In genomic region chr12:8946733-8947132, GRCh38 we compare ENCODE assay signal across 14 cellular contexts. TPM values are rescaled to one million over a fixed set of nuclear protein-coding genes. Genes with fewer than 3 reads are reported as not detected.
DNase-seq lines count a peak whose midpoint lies in the region; ATAC-seq, FAIRE-seq and TF ChIP-seq lines count a peak whose summit lies in the region.
"Had no signal": no experiment of that assay in that cellular context is flagged by ENCODE, and none has a peak within 500 bp of the region (broad histone marks: within the 10 kb centered on the region; RNA-seq: fewer than 3 reads in every experiment).

No MANE protein-coding gene starts in this region.

- RAD21 ChIA-PET in GM12878 (lab: Charles Lee; ENCODE audit: unreplicated experiment) = interaction anchor here (3.1 kb wide), 1 partner anchor 92 kb away, joined by 9 read pairs; no protein-coding TSS in a partner anchor

- TF ChIP-seq CTCF in MCF 10A (IDR thresholded peaks at IDR 0.05; ENCODE audit: unreplicated experiment) (no peak), breast epithelium (IDR thresholded peaks at IDR 0.05) (no peak), OCI-LY3 (IDR thresholded peaks at IDR 0.05; ENCODE audit: low read depth, low read length) (no peak), GM12878 (IDR thresholded peaks at IDR 0.05 in 2 of 3, conservative IDR thresholded peaks at IDR 0.05 in 1 of 3; ENCODE audit: control insufficient read depth in 2 of 3, extremely low read depth in 1 of 3, insufficient read depth in 1 of 3, low read depth in 3 of 3, low read length in 3 of 3) (no peak)

- TF ChIP-seq POLR2A in breast epithelium (IDR thresholded peaks at IDR 0.05) (no peak), GM12878 (IDR thresholded peaks at IDR 0.05; ENCODE audit: low read depth, low read length) (no peak)

- intact Hi-C loops in MCF 10A (cut with micrococcal nuclease) = loop anchor here (5.0 kb wide), 1 partner anchor 249 kb away; the partner anchor contains the start of gene RIMKLB
- intact Hi-C loops in breast epithelium (cut with DNase I; ENCODE audit: low total_unique reads) = no loop called here
- intact Hi-C loops in GM12878 (cut with micrococcal nuclease; ENCODE audit: unreplicated experiment) = loop anchor here (2.0 kb wide), 1 partner anchor 30 kb away; no protein-coding TSS in a partner anchor

- peak; percentile 83 for FAIRE-seq in GM12878 (lab: Jason Lieb, UNC)

- H3K4me3 ChIP-seq in breast epithelium (no peak overlapping the region), OCI-LY3 (ENCODE audit: low read length) (peak overlapping the region; percentile 85), GM12878 (peak overlapping the region; percentile 86)
- H3K4me3 ChIP-seq: esophagus squamous epithelium, suprapubic skin had no signal

- peaks cover 0 to 4% of the 10 kb centered on the region in 2 donors for H3K4me1 ChIP-seq in breast epithelium
- peaks cover 29% of the 10 kb centered on the region for H3K4me1 ChIP-seq in OCI-LY3 (ENCODE audit: low read length)
- peaks cover 10% of the 10 kb centered on the region; the same call in 1 of the 2 replicates for H3K4me1 ChIP-seq in GM12878 (ENCODE audit: control insufficient read depth, insufficient read depth, low read length)

- no peak for TF ChIP-seq EP300 in GM12878 (IDR thresholded peaks at IDR 0.05; ENCODE audit: borderline replicate concordance in 1 of 2, control insufficient read depth in 1 of 2, low read depth in 2 of 2, low read length in 2 of 2)

- H3K9ac ChIP-seq in OCI-LY3 (ENCODE audit: low read length) (peak overlapping the region; percentile 93; the same call in 1 of the 2 replicates), GM12878 (ENCODE audit: control insufficient read depth, insufficient read depth, low read length) (peak overlapping the region; percentile 17; the same call in 1 of the 2 replicates)

- BruUV-seq in MCF 10A (replicated peaks; lab: Mats Ljungman, UMichigan) = no TSS peak
- BruUV-seq in GM12878 (replicated peaks; lab: Mats Ljungman, UMichigan) = no TSS peak

- CTCF ChIA-PET in MCF 10A (lab: Yijun Ruan, JAX) (interaction anchor here (0.7 to 3.8 kb wide), 6 partner anchors 8 to 166 kb away, joined by 3 to 15 read pairs (median 4); no protein-coding TSS in a partner anchor), GM12878 (lab: Yijun Ruan, JAX) (interaction anchor here (1.0 to 2.1 kb wide), 3 partner anchors 103 to 403 kb away, joined by 3 to 6 read pairs (median 3); no protein-coding TSS in a partner anchor)

- peaks cover 20% of the 10 kb centered on the region for H3K4me1 Mint-ChIP-seq in MCF 10A (ENCODE audit: insufficient read depth, unreplicated experiment)
- H3K4me1 Mint-ChIP-seq in stimulated activated naive CD8-positive, alpha-beta T cell treated with anti-CD3 and anti-CD28 coated beads, Interleukin-15, amount 100 ng/mL, for 72 hours = peaks cover 24% of the 10 kb centered on the region

- SMC1A ChIA-PET in GM12878 (lab: Charles Lee; ENCODE audit: uncharacterized antibody, unreplicated experiment) = interaction anchor here (1.6 to 1.9 kb wide), 2 partner anchors 33 to 85 kb away, joined by 4 to 8 read pairs; partner anchors contain the start of gene PHC1

- H4K20me1 ChIP-seq in OCI-LY3 (ENCODE audit: insufficient read depth, low read length) (peaks cover 37% of the 10 kb centered on the region), GM12878 (ENCODE audit: control insufficient read depth, insufficient read depth) (no peaks in the 10 kb centered on the region)

- peaks cover 46% of the 10 kb centered on the region for H3K36me3 Mint-ChIP-seq in MCF 10A (ENCODE audit: insufficient read depth, unreplicated experiment)

- H3K79me2 ChIP-seq in OCI-LY3 (ENCODE audit: low read length) = peaks cover 52% of the 10 kb centered on the region
- H3K79me2 ChIP-seq in GM12878 (ENCODE audit: control insufficient read depth, insufficient read depth, low read length) = peaks cover 39% of the 10 kb centered on the region

- H3K27me3 ChIP-seq in breast epithelium (no peaks in the 10 kb centered on the region), OCI-LY3 (ENCODE audit: low read depth, low read length) (no peaks in the 10 kb centered on the region), GM12878 (replicated peaks in 1 of 2; ENCODE audit: control insufficient read depth in 2 of 2, insufficient read depth in 2 of 2, low read length in 1 of 2) (no peaks in the 10 kb centered on the region)
- H3K27me3 ChIP-seq: esophagus squamous epithelium, suprapubic skin had no signal

- H2AFZ ChIP-seq in OCI-LY3 (ENCODE audit: low read depth, low read length) (no peak overlapping the region), GM12878 (ENCODE audit: control insufficient read depth, low read depth, low read length) (no peak overlapping the region)

- H3K4me3 Mint-ChIP-seq in MCF 10A (ENCODE audit: unreplicated experiment) = no peak overlapping the region
- H3K4me3 Mint-ChIP-seq in stimulated activated naive CD8-positive, alpha-beta T cell treated with anti-CD3 and anti-CD28 coated beads, Interleukin-15, amount 100 ng/mL, for 72 hours = peak overlapping the region; percentile 84 to 99

- no peaks in the 10 kb centered on the region for H3K9me3 Mint-ChIP-seq in MCF 10A (ENCODE audit: unreplicated experiment)
- H3K9me3 Mint-ChIP-seq in stimulated activated naive CD8-positive, alpha-beta T cell treated with anti-CD3 and anti-CD28 coated beads, Interleukin-15, amount 100 ng/mL, for 72 hours = no peaks in the 10 kb centered on the region

- H3K9me3 ChIP-seq in breast epithelium (no peaks in the 10 kb centered on the region), OCI-LY3 (ENCODE audit: insufficient read depth, low read length) (no peaks in the 10 kb centered on the region), GM12878 (replicated peaks; ENCODE audit: control insufficient read depth, insufficient read depth, low read length) (no peaks in the 10 kb centered on the region)
- H3K9me3 ChIP-seq: esophagus squamous epithelium, suprapubic skin had no signal

- no peak for TF ChIP-seq RAD21 in GM12878 (IDR thresholded peaks at IDR 0.05; ENCODE audit: insufficient read depth, low read depth, low read length)

- no peaks in the 10 kb centered on the region for H3K27me3 Mint-ChIP-seq in MCF 10A (ENCODE audit: insufficient read depth, unreplicated experiment)
- no peaks in the 10 kb centered on the region for H3K27me3 Mint-ChIP-seq in stimulated activated naive CD8-positive, alpha-beta T cell treated with anti-CD3 and anti-CD28 coated beads, Interleukin-15, amount 100 ng/mL, for 72 hours

- ATAC-seq in GM12878 (no peak), GM19035 (IDR thresholded peaks at IDR 0.05; ENCODE audit: unreplicated experiment) (no peak), GM18868 (IDR thresholded peaks at IDR 0.05; ENCODE audit: unreplicated experiment) (no peak)
- ATAC-seq in stimulated activated naive CD8-positive, alpha-beta T cell treated with anti-CD3 and anti-CD28 coated beads, Interleukin-15, amount 100 ng/mL, for 72 hours = no peak

- WGBS in GM12878 (ENCODE audit: insufficient coverage, insufficient replicate concordance, low lambda C conversion rate, missing lambda C conversion rate) = 0% methylated on average over 1 of the region's 1 CpG

- in situ Hi-C loops in GM12878 (cut with MboI) = no loop called here

- H3K36me3 ChIP-seq in breast epithelium (peaks cover 11% of the 10 kb centered on the region), OCI-LY3 (replicated peaks; ENCODE audit: low read depth, low read length) (peaks cover 40% of the 10 kb centered on the region), GM12878 (ENCODE audit: control insufficient read depth in 2 of 2, insufficient read depth in 2 of 2, low read length in 1 of 2) (peaks cover 6 to 27% of the 10 kb centered on the region in 2 experiments)

- peak overlapping the region; percentile 100 for H3K27ac Mint-ChIP-seq in MCF 10A (ENCODE audit: low read depth, unreplicated experiment)
- H3K27ac Mint-ChIP-seq in stimulated activated naive CD8-positive, alpha-beta T cell treated with anti-CD3 and anti-CD28 coated beads, Interleukin-15, amount 100 ng/mL, for 72 hours = peak overlapping the region; percentile 71 to 77

- POLR2A ChIA-PET in MCF 10A (lab: Yijun Ruan, JAX) = interaction anchor here (0.7 to 6.2 kb wide), 3 partner anchors 32 to 268 kb away, joined by 3 to 76 read pairs (median 4); partner anchors contain the start of gene PHC1
- POLR2A ChIA-PET in GM12878 (lab: Charles Lee) = no interaction called here

- DNase-seq in MCF 10A (ENCODE audit: unreplicated experiment) (no peak), breast epithelium (ENCODE audit: low spot score in 2 of 2) (no peak), GM12878 (ENCODE audit: low read depth, low spot score) (no peak), DMS79 (lab: John Stamatoyannopoulos, UW) (no peak)
- DNase-seq in stimulated activated naive CD8-positive, alpha-beta T cell treated with anti-CD3 and anti-CD28 coated beads, Interleukin-15, amount 100 ng/mL, for 72 hours = no peak
- DNase-seq: aorta, esophagus squamous epithelium, NCI-H187 treated with DMSO at 0.1 percent for 48 hours, posterior cingulate gyrus, SHP77 had no signal

- H3K27ac ChIP-seq in breast epithelium (no peak overlapping the region), OCI-LY3 (ENCODE audit: low read length) (peak overlapping the region; percentile 94), GM12878 (ENCODE audit: control insufficient read depth, insufficient read depth) (peak overlapping the region; percentile 55)
- H3K27ac ChIP-seq: esophagus squamous epithelium, suprapubic skin had no signal

- H3K4me2 ChIP-seq in OCI-LY3 (ENCODE audit: low read length) (peak overlapping the region; percentile 85), GM12878 (ENCODE audit: control insufficient read depth, insufficient read depth) (peak overlapping the region; percentile 61; the same call in 1 of the 2 replicates)

RNA-seq across cellular contexts. Expression of gene M6PR, which starts 2.7 kb away (rescaled TPM):
- 130 and 159 TPM in 2 replicates for total RNA-seq in MCF 10A (2022)
- total RNA-seq in breast epithelium = 100 to 1,000 TPM; 118 to 149 (median 138) TPM
- total RNA-seq in GM12878 (2013; cell fraction: nucleolus; rRNA removed) = 166 and 176 TPM in 2 replicates
- total RNA-seq in GM12878 (2014; rRNA removed) = 203 and 209 TPM in 2 replicates
- total RNA-seq in GM12878 (2014; rRNA removed; fragmentation: Illumina TruSeq; extraction: Trizol) = 126 and 139 TPM in 2 replicates
- total RNA-seq in GM12878 (2021) = 134 and 135 TPM in 2 replicates
- polyA plus RNA-seq in GM12878 (2011; ENCODE audit: low read depth) = 70.7 TPM
- 175 and 192 TPM in 2 replicates for polyA plus RNA-seq in GM12878 (2011; rRNA removed)
- polyA plus RNA-seq in GM12878 (2011; cell fraction: cytosol; rRNA removed) = 159 and 184 TPM in 2 replicates
- polyA plus RNA-seq in GM12878 (2011; cell fraction: nucleus; rRNA removed) = 112 and 153 TPM in 2 replicates
- polyA plus RNA-seq in GM12878 (2012) = 108 and 148 TPM in 2 replicates
- polyA plus RNA-seq in GM12878 (2014; fragmentation: Illumina TruSeq; extraction: Trizol) = 146 and 160 TPM in 2 replicates
- 100 to 1,000 TPM in 1 of 2 experiments, 10 to 100 TPM in 1; 65.4 to 101 TPM for polyA plus RNA-seq in GM12878 (2014; fragmentation: Nextera tagmentation; extraction: Ambion mirVana)
- 103 and 113 TPM in 2 replicates for polyA plus RNA-seq in GM12878 (2014; rRNA removed)
- polyA plus RNA-seq in GM12878 (2016; fragmentation: Nextera tagmentation; extraction: Ambion mirVana) = 100 to 1,000 TPM; 138 to 151 TPM
- polyA minus RNA-seq in GM12878 (2011; rRNA and poly(A)+ RNA removed) = 250 and 302 TPM in 2 replicates
- 74.3 and 110 TPM in 2 replicates for polyA minus RNA-seq in GM12878 (2011; cell fraction: cytosol; rRNA and poly(A)+ RNA removed)
- polyA minus RNA-seq in GM12878 (2011; cell fraction: nucleus; rRNA and poly(A)+ RNA removed) = 65.3 and 71.5 TPM in 2 replicates

RNA-seq across cellular contexts. Expression of gene PHC1, which starts 32.4 kb away (rescaled TPM):
- total RNA-seq in MCF 10A (2022) (23.0 TPM in 2 replicates), breast epithelium (10 to 100 TPM; 39.2 to 45.9 (median 40.5) TPM), GM12878 (2014; rRNA removed) (1.7 and 2.0 TPM in 2 replicates), GM12878 (2014; rRNA removed; fragmentation: Illumina TruSeq; extraction: Trizol) (1.9 and 2.1 TPM in 2 replicates), GM12878 (2021) (3.1 and 5.2 TPM in 2 replicates)
- total RNA-seq in GM12878 (2013; cell fraction: nucleolus; rRNA removed) = 47.9 and 54.4 TPM in 2 replicates
- polyA plus RNA-seq in GM12878 (2011; ENCODE audit: low read depth) = 3.9 TPM
- polyA plus RNA-seq in GM12878 (2011; rRNA removed) (12.9 and 16.3 TPM in 2 replicates), GM12878 (2014; fragmentation: Illumina TruSeq; extraction: Trizol) (3.6 and 4.2 TPM in 2 replicates), GM12878 (2014; fragmentation: Nextera tagmentation; extraction: Ambion mirVana) (under 1 TPM; 0.50 to 0.64 TPM), GM12878 (2014; rRNA removed) (2.9 and 3.6 TPM in 2 replicates), GM12878 (2016; fragmentation: Nextera tagmentation; extraction: Ambion mirVana) (1 to 10 TPM; 1.5 to 2.4 TPM)
- 18.6 and 19.4 TPM in 2 replicates for polyA plus RNA-seq in GM12878 (2011; cell fraction: cytosol; rRNA removed)
- polyA plus RNA-seq in GM12878 (2011; cell fraction: nucleus; rRNA removed) = 96.2 and 117 TPM in 2 replicates
- 4.9 and 5.4 TPM in 2 replicates for polyA plus RNA-seq in GM12878 (2012)
- 10.8 and 12.0 TPM in 2 replicates for polyA minus RNA-seq in GM12878 (2011; rRNA and poly(A)+ RNA removed)
- 7.2 and 9.0 TPM in 2 replicates for polyA minus RNA-seq in GM12878 (2011; cell fraction: cytosol; rRNA and poly(A)+ RNA removed)
- polyA minus RNA-seq in GM12878 (2011; cell fraction: nucleus; rRNA and poly(A)+ RNA removed) = 5.4 and 9.3 TPM in 2 replicates

RNA-seq across cellular contexts. Expression of gene KLRG1, which starts 42.6 kb away (rescaled TPM):
- total RNA-seq in MCF 10A (2022) (1.7 and 1.9 TPM in 2 replicates), breast epithelium (1 to 10 TPM; 2.0 to 3.9 (median 3.8) TPM), GM12878 (2014; rRNA removed) (3.3 and 5.2 TPM in 2 replicates), GM12878 (2014; rRNA removed; fragmentation: Illumina TruSeq; extraction: Trizol) (2.4 and 3.5 TPM in 2 replicates), GM12878 (2021) (2.1 and 2.3 TPM in 2 replicates)
- 10.8 and 18.1 TPM in 2 replicates for total RNA-seq in GM12878 (2013; cell fraction: nucleolus; rRNA removed)
- polyA plus RNA-seq in GM12878 (2011; ENCODE audit: low read depth) = 2.8 TPM
- polyA plus RNA-seq in GM12878 (2011; rRNA removed) (5.5 and 7.3 TPM in 2 replicates), GM12878 (2014; fragmentation: Illumina TruSeq; extraction: Trizol) (3.4 and 3.7 TPM in 2 replicates), GM12878 (2014; fragmentation: Nextera tagmentation; extraction: Ambion mirVana) (1 to 10 TPM; 6.3 to 6.5 TPM), GM12878 (2014; rRNA removed) (2.4 and 2.7 TPM in 2 replicates), GM12878 (2016; fragmentation: Nextera tagmentation; extraction: Ambion mirVana) (1 to 10 TPM; 4.0 to 4.5 TPM)
- 3.9 and 4.3 TPM in 2 replicates for polyA plus RNA-seq in GM12878 (2011; cell fraction: cytosol; rRNA removed)
- polyA plus RNA-seq in GM12878 (2011; cell fraction: nucleus; rRNA removed) = 2.6 and 2.7 TPM in 2 replicates
- 1.4 and 1.8 TPM in 2 replicates for polyA plus RNA-seq in GM12878 (2012)
- 5.2 and 5.6 TPM in 2 replicates for polyA minus RNA-seq in GM12878 (2011; rRNA and poly(A)+ RNA removed)
- polyA minus RNA-seq in GM12878 (2011; cell fraction: cytosol; rRNA and poly(A)+ RNA removed) = 2.5 and 3.9 TPM in 2 replicates
- polyA minus RNA-seq in GM12878 (2011; cell fraction: nucleus; rRNA and poly(A)+ RNA removed) = 4.2 and 5.7 TPM in 2 replicates

Comparison
In these comparisons a context has a peak if more than half of its experiments do, and no peak if none do; other contexts are left out.
1. H3K27ac ChIP-seq: peak in OCI-LY3 (single experiment) and GM12878 (single experiment); none in breast epithelium (0 of 2).
2. H3K4me3 ChIP-seq: peak in OCI-LY3 (single experiment) and GM12878 (single experiment); none in breast epithelium (0 of 3).